In the genomic region with DNA sequence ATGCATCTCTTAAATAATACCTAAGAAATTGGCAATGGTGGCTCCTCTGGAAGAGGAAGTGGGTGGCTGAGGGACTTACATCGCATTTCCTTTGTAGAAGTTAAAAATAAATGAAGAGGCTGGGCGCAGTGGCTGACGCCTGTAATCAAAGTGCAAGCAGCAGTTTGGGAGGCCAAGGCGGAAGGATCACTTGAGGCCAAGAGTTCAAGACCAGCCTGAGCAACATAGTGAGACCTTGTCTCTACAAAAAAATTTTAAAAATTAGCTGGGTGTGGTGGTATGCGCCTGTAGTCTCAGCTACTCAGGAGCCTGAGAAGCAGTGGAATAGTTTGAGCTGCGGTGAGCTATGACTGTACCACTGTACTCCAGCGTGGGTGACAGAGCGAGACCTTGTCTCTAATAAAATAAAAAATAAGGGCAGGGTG, we compare ENCODE assay signal across 9 cellular contexts. TPM values are rescaled to one million over a fixed set of nuclear protein-coding genes. Genes with fewer than 3 reads are reported as not detected.
A peak's percentile ranks its signal among the peaks of the same experiment; 100 is the strongest.
DNase-seq lines count a peak whose midpoint lies in the region; ATAC-seq and TF ChIP-seq lines count a peak whose summit lies in the region.
"Had no signal": no experiment of that assay in that cellular context is flagged by ENCODE, and none has a peak within 500 bp of the region (broad histone marks: within the 10 kb centered on the region; RNA-seq: fewer than 3 reads in every experiment).

No MANE protein-coding gene starts in this region.

- DNase-seq in CMK (ENCODE audit: low read depth): peak; percentile 38
- DNase-seq in activated T-helper 1 cell treated with Interleukin-2 at 50 U/mL for 16 hours (ENCODE audit: low read depth): peak; percentile 24
- DNase-seq in naive B cell: peak; percentile 67
- DNase-seq in foreskin fibroblast: no peak
- no peak for DNase-seq in nucleus accumbens (lab: John Stamatoyannopoulos, UW)
- DNase-seq: NCI-H1436 treated with DMSO at 0.1 percent for 48 hours had no signal

- H3K9me3 Mint-ChIP-seq in naive B cell: no peaks in the 10 kb centered on the region

- no peaks in the 10 kb centered on the region for H3K27me3 ChIP-seq in OCI-LY1 (ENCODE audit: insufficient read depth, low read length)

- peak overlapping the region; percentile 97 to 99 (median 98) for H3K27ac Mint-ChIP-seq in naive B cell

- H2AFZ ChIP-seq in OCI-LY1 (ENCODE audit: low read length): no peak overlapping the region

- no peaks in the 10 kb centered on the region for H3K9me2 ChIP-seq in OCI-LY1 (ENCODE audit: low read depth, low read length)

- peak overlapping the region; percentile 54 to 88 (median 66) for H3K4me3 Mint-ChIP-seq in naive B cell

- no peaks in the 10 kb centered on the region for H3K79me2 ChIP-seq in OCI-LY1 (ENCODE audit: insufficient read depth, low read length)

- H3F3A ChIP-seq in OCI-LY1 (ENCODE audit: insufficient read depth, low read length): peaks cover 17% of the 10 kb centered on the region

- peak overlapping the region; percentile 100 for H3K27ac ChIP-seq in OCI-LY1 (ENCODE audit: low read depth, low read length, poor library complexity, severe bottlenecking)

- H4K20me1 ChIP-seq in OCI-LY1 (ENCODE audit: insufficient read depth, low read length): no peaks in the 10 kb centered on the region

- H3K4me2 ChIP-seq in OCI-LY1 (ENCODE audit: low read length): no peak overlapping the region

- H3K9me3 ChIP-seq in OCI-LY1 (ENCODE audit: low read length): no peaks in the 10 kb centered on the region

- no peaks in the 10 kb centered on the region for H3K36me3 Mint-ChIP-seq in naive B cell

- H3K4me3 ChIP-seq in OCI-LY1 (ENCODE audit: low read depth, low read length, poor library complexity, severe bottlenecking) (no peak overlapping the region), foreskin fibroblast (ENCODE audit: low read depth in 1 of 2, low read length in 2 of 2) (no peak overlapping the region)

- peak; percentile 29 to 50 for ATAC-seq in naive B cell (ENCODE audit: low read depth in 2 of 2)
- ATAC-seq in GM18907 (IDR thresholded peaks at IDR 0.05; ENCODE audit: unreplicated experiment): no peak
- no peak for ATAC-seq in HG03460 (IDR thresholded peaks at IDR 0.05; ENCODE audit: unreplicated experiment)

- TF ChIP-seq CTCF in OCI-LY1 (IDR thresholded peaks at IDR 0.05; ENCODE audit: low read length): no peak
- no peak for TF ChIP-seq CTCF in foreskin fibroblast (IDR thresholded peaks at IDR 0.05; ENCODE audit: low read depth, low read length)

- peaks cover 41 to 95% (median 50%) of the 10 kb centered on the region in 3 donors for H3K4me1 Mint-ChIP-seq in naive B cell

- no peaks in the 10 kb centered on the region for H3K36me3 ChIP-seq in OCI-LY1 (ENCODE audit: insufficient read depth, low read length)

- H3K9ac ChIP-seq in OCI-LY1 (ENCODE audit: low read length): no peak overlapping the region

- H3K4me1 ChIP-seq in OCI-LY1 (ENCODE audit: insufficient read depth, low read length, severe bottlenecking): peaks cover 98% of the 10 kb centered on the region

- no peaks in the 10 kb centered on the region for H3K27me3 Mint-ChIP-seq in naive B cell

RNA-seq across cellular contexts. Expression of a gene that starts 12.2 kb away (rescaled TPM):
- polyA plus RNA-seq in naive B cell (ENCODE audit: low read depth in 6 of 6): 10 to 100 TPM; 22.7 to 70.9 (median 54.1) TPM

Comparison
In these comparisons a context has a peak if more than half of its experiments do, and no peak if none do; other contexts are left out.
1. DNase-seq: peak in CMK (single experiment), activated T-helper 1 cell treated with Interleukin-2 at 50 U/mL for 16 hours (single experiment) and naive B cell (single experiment); none in foreskin fibroblast (0 of 2) and nucleus accumbens (0 of 56).
2. ATAC-seq: peak in naive B cell (2 of 2); none in GM18907 (single experiment) and HG03460 (single experiment).